7 cellular contexts compared by ENCODE assay signal in genomic region chr14:71442503-71442902, GRCh38.
"Had no signal": no experiment of that assay in that cellular context is flagged by ENCODE, and none has a peak within 500 bp of the region (broad histone marks: within the 10 kb centered on the region; RNA-seq: fewer than 3 reads in every experiment).

No MANE protein-coding gene starts in this region.

- H3K27ac ChIP-seq: GM23248, KMS-11 had no signal

- H3K9ac ChIP-seq: GM23248, KMS-11 had no signal

- H3K4me3 ChIP-seq: GM23248 had no signal

- DNase-seq: GM23248, GOT3, H9, HCEC 1CT, HFFc6, KBM-7 had no signal
